Comparison of ENCODE assay signal across 16 cellular contexts in genomic region chr15:47443839-47444238, GRCh38.
A peak's percentile ranks its signal among the peaks of the same experiment; 100 is the strongest.
DNase-seq lines count a peak whose midpoint lies in the region; ATAC-seq and TF ChIP-seq lines count a peak whose summit lies in the region.
"Had no signal": no experiment of that assay in that cellular context is flagged by ENCODE, and none has a peak within 500 bp of the region (broad histone marks: within the 10 kb centered on the region; RNA-seq: fewer than 3 reads in every experiment).

No MANE protein-coding gene starts in this region.

- TF ChIP-seq RAD21 in IMR-90 (IDR thresholded peaks at IDR 0.05; ENCODE audit: low read length) = no peak

- no peak overlapping the region for H3K4me2 ChIP-seq in IMR-90 (ENCODE audit: low read depth, low read length)
- H3K4me2 ChIP-seq: BLaER1 treated with 17β-estradiol and CSF1 and Interleukin-3, amounts not matched to agents 10 nM and 100 nM had no signal

- peak overlapping the region; percentile 45; the same call in 1 of the 2 replicates for H3K18ac ChIP-seq in IMR-90 (ENCODE audit: low read depth, low read length)

- H3K9me3 Mint-ChIP-seq in activated T-helper 17 cell treated with anti-CD3 and anti-CD28 coated beads, Interleukin-2, amount 50 U/mL, for 72 hours = peaks cover 8% of the 10 kb centered on the region
- no peaks in the 10 kb centered on the region for H3K9me3 Mint-ChIP-seq in activated CD4-positive, alpha-beta T cell treated with anti-CD3 and anti-CD28 coated beads, Interleukin-2, amount 10 ng/mL, durations not matched to agents 24 days and 14 days

- peak overlapping the region; percentile 31; the same call in 2 of the 3 replicates for H2BK15ac ChIP-seq in IMR-90 (ENCODE audit: low read depth, low read length)

- no peaks in the 10 kb centered on the region for H3K27me3 Mint-ChIP-seq in activated T-helper 17 cell treated with anti-CD3 and anti-CD28 coated beads, Interleukin-2, amount 50 U/mL, for 72 hours
- H3K27me3 Mint-ChIP-seq in activated CD4-positive, alpha-beta T cell treated with anti-CD3 and anti-CD28 coated beads, Interleukin-2, amount 10 ng/mL, durations not matched to agents 24 days and 14 days = no peaks in the 10 kb centered on the region
- H3K27me3 Mint-ChIP-seq: CD4-positive, CD25-positive, alpha-beta regulatory T cell had no signal

- H3K4me1 ChIP-seq in IMR-90 (ENCODE audit: control insufficient read depth, insufficient read depth, low read length) = peaks cover 13% of the 10 kb centered on the region

- BruUV-seq in IMR-90 (replicated peaks; lab: Mats Ljungman, UMichigan) = no TSS peak

- H3K14ac ChIP-seq in IMR-90 (replicated peaks; ENCODE audit: low read depth, low read length) = peak overlapping the region; percentile 85

- no peak overlapping the region for H3K4me3 Mint-ChIP-seq in activated T-helper 17 cell treated with anti-CD3 and anti-CD28 coated beads, Interleukin-2, amount 50 U/mL, for 72 hours
- no peak overlapping the region for H3K4me3 Mint-ChIP-seq in activated CD4-positive, alpha-beta T cell treated with anti-CD3 and anti-CD28 coated beads, Interleukin-2, amount 10 ng/mL, durations not matched to agents 24 days and 14 days
- H3K4me3 Mint-ChIP-seq: CD4-positive, CD25-positive, alpha-beta regulatory T cell; H9; IgD-negative memory B cell had no signal

- CTCF ChIA-PET in IMR-90 (lab: Yijun Ruan, JAX) = no interaction called here

- no peak overlapping the region for H3K56ac ChIP-seq in IMR-90 (ENCODE audit: extremely low read depth, insufficient read depth, low read length)

- no peak for TF ChIP-seq POLR2A in IMR-90 (IDR thresholded peaks at IDR 0.05; ENCODE audit: low read depth, low read length)

- in situ Hi-C loops in IMR-90 (cut with MboI; ENCODE audit: low sequenced_read_pairs) = no loop called here

- H3K27ac ChIP-seq in IMR-90 (ENCODE audit: insufficient read depth, low read length) = no peak overlapping the region
- H3K27ac ChIP-seq: BLaER1 treated with 17β-estradiol and CSF1 and Interleukin-3, amounts not matched to agents 10 nM and 100 nM; HL-60 had no signal

- no peaks in the 10 kb centered on the region for H3K36me3 ChIP-seq in IMR-90 (ENCODE audit: control insufficient read depth, insufficient read depth, low read length)
- H3K36me3 ChIP-seq: BLaER1 treated with 17β-estradiol and CSF1 and Interleukin-3, amounts not matched to agents 10 nM and 100 nM had no signal

- H3K27me3 ChIP-seq in IMR-90 (ENCODE audit: control insufficient read depth, insufficient read depth, low read length) = no peaks in the 10 kb centered on the region
- H3K27me3 ChIP-seq: BLaER1 treated with 17β-estradiol and CSF1 and Interleukin-3, amounts not matched to agents 10 nM and 100 nM had no signal

- no CpG with 5 or more reads among the region's 2 CpGs for WGBS in IMR-90 (ENCODE audit: extremely low coverage in 2 of 2, insufficient read length in 1 of 2), 2 experiments

- intact Hi-C loops in IMR-90 (cut with micrococcal nuclease) = no loop called here
- intact Hi-C loops in activated CD4-positive, alpha-beta T cell treated with anti-CD3 and anti-CD28 coated beads, Interleukin-2, amount 10 ng/mL, durations not matched to agents 24 days and 14 days (cut with micrococcal nuclease) = no loop called here

- peak; percentile 70 for DNase-seq in HFF-Myc (ENCODE audit: extremely low read depth, low read depth)
- DNase-seq in IMR-90 = peak; percentile 65
- DNase-seq in epithelial cell of esophagus (ENCODE audit: low read depth) = peak; percentile 85
- peak; percentile 87 for DNase-seq in kidney tubule cell (ENCODE audit: low spot score)
- no peak for DNase-seq in DMS79 treated with DMSO at 0.1 percent for 48 hours (lab: John Stamatoyannopoulos, UW)
- DNase-seq in activated CD4-positive, alpha-beta T cell treated with anti-CD3 and anti-CD28 coated beads, Interleukin-2, amount 10 ng/mL, durations not matched to agents 24 days and 14 days = no peak
- DNase-seq: ACHN; Calu3; CD4-positive, CD25-positive, alpha-beta regulatory T cell; DMS 273 treated with DMSO at 0.1 percent for 48 hours; GOT3; H9 had no signal

- H4K8ac ChIP-seq in IMR-90 (ENCODE audit: low read depth in 2 of 2, low read length in 2 of 2) = peak overlapping the region; percentile 21 to 77; a peak in 3 of 4 replicates

- H3K9me3 ChIP-seq in IMR-90 (ENCODE audit: control insufficient read depth, insufficient read depth, low read length) = no peaks in the 10 kb centered on the region; the same call in 1 of the 2 replicates

- H2BK5ac ChIP-seq in IMR-90 (ENCODE audit: low read depth, low read length, poor library complexity, severe bottlenecking) = peak overlapping the region; percentile 48

- peak overlapping the region; percentile 78 for H2BK120ac ChIP-seq in IMR-90 (ENCODE audit: low read depth, low read length)

- H2AK5ac ChIP-seq in IMR-90 (ENCODE audit: low read depth, low read length) = peak overlapping the region; percentile 71; the same call in 1 of the 2 replicates

- POLR2A ChIA-PET in IMR-90 (lab: Charles Lee; ENCODE audit: unreplicated experiment) = no interaction called here

- no peak overlapping the region for H2AFZ ChIP-seq in IMR-90 (replicated peaks; ENCODE audit: low read length, poor library complexity)

- H3K9me1 ChIP-seq in IMR-90 (ENCODE audit: insufficient read depth, low read length) = peaks cover 3% of the 10 kb centered on the region

- H3K79me1 ChIP-seq in IMR-90 (ENCODE audit: low read depth in 1 of 2, low read length in 2 of 2) = no peaks in the 10 kb centered on the region

- TF ChIP-seq CTCF in HFF-Myc (IDR thresholded peaks at IDR 0.05; ENCODE audit: low read depth, low read length, missing control alignments) (no peak), IMR-90 (conservative IDR thresholded peaks at IDR 0.05; ENCODE audit: low read depth, low read length) (no peak), epithelial cell of esophagus (IDR thresholded peaks at IDR 0.05; ENCODE audit: insufficient read depth, low read depth, low read length, missing control alignments) (no peak)

- H3K9ac ChIP-seq in IMR-90 (ENCODE audit: low read depth, low read length) = no peak overlapping the region
- H3K9ac ChIP-seq: BLaER1 treated with 17β-estradiol and CSF1 and Interleukin-3, amounts not matched to agents 10 nM and 100 nM had no signal

- H2BK20ac ChIP-seq in IMR-90 (ENCODE audit: low read depth, low read length) = peak overlapping the region; percentile 96

- H3K23ac ChIP-seq in IMR-90 (ENCODE audit: low read depth, low read length) = peak overlapping the region; percentile 53; the same call in 1 of the 2 replicates

- H3K36me3 Mint-ChIP-seq in activated T-helper 17 cell treated with anti-CD3 and anti-CD28 coated beads, Interleukin-2, amount 50 U/mL, for 72 hours (ENCODE audit: low read depth) = no peaks in the 10 kb centered on the region
- H3K36me3 Mint-ChIP-seq in activated CD4-positive, alpha-beta T cell treated with anti-CD3 and anti-CD28 coated beads, Interleukin-2, amount 10 ng/mL, durations not matched to agents 24 days and 14 days (ENCODE audit: low read depth) = no peaks in the 10 kb centered on the region
- H3K36me3 Mint-ChIP-seq: CD4-positive, CD25-positive, alpha-beta regulatory T cell; IgD-negative memory B cell had no signal

- no peaks in the 10 kb centered on the region for H3K4me1 Mint-ChIP-seq in activated T-helper 17 cell treated with anti-CD3 and anti-CD28 coated beads, Interleukin-2, amount 50 U/mL, for 72 hours
- H3K4me1 Mint-ChIP-seq in activated CD4-positive, alpha-beta T cell treated with anti-CD3 and anti-CD28 coated beads, Interleukin-2, amount 10 ng/mL, durations not matched to agents 24 days and 14 days = no peaks in the 10 kb centered on the region
- H3K4me1 Mint-ChIP-seq: CD4-positive, CD25-positive, alpha-beta regulatory T cell; IgD-negative memory B cell had no signal

- H3K4me3 ChIP-seq in HFF-Myc (replicated peaks; ENCODE audit: low read depth, low read length) (no peak overlapping the region), IMR-90 (ENCODE audit: insufficient read depth, low read depth, low read length) (no peak overlapping the region), epithelial cell of esophagus (ENCODE audit: low read length) (no peak overlapping the region)
- H3K4me3 ChIP-seq: BLaER1 treated with 17β-estradiol and CSF1 and Interleukin-3, amounts not matched to agents 10 nM and 100 nM had no signal

- dilution Hi-C loops in IMR-90 (cut with HindIII; ENCODE audit: low sequenced_read_pairs, unreplicated experiment) = no loop called here

- peak overlapping the region; percentile 73; the same call in 1 of the 2 replicates for H3K4ac ChIP-seq in IMR-90 (ENCODE audit: low read depth, low read length)

- no peak overlapping the region for H2AK9ac ChIP-seq in IMR-90 (replicated peaks; ENCODE audit: low read depth, low read length, poor library complexity)

- H4K91ac ChIP-seq in IMR-90 (ENCODE audit: insufficient read depth, low read depth, low read length) = peak overlapping the region; percentile 43; the same call in 1 of the 2 replicates

- peak overlapping the region; percentile 3; the same call in 1 of the 2 replicates for H4K5ac ChIP-seq in IMR-90 (ENCODE audit: low read depth, low read length)

- no peak for ATAC-seq in IMR-90 (ENCODE audit: low read depth)
- ATAC-seq in activated T-helper 17 cell treated with anti-CD3 and anti-CD28 coated beads, Interleukin-2, amount 50 U/mL, for 72 hours (replicated peaks) = no peak

- H3K27ac Mint-ChIP-seq in activated T-helper 17 cell treated with anti-CD3 and anti-CD28 coated beads, Interleukin-2, amount 50 U/mL, for 72 hours = no peak overlapping the region
- no peak overlapping the region for H3K27ac Mint-ChIP-seq in activated CD4-positive, alpha-beta T cell treated with anti-CD3 and anti-CD28 coated beads, Interleukin-2, amount 10 ng/mL, durations not matched to agents 24 days and 14 days
- H3K27ac Mint-ChIP-seq: CD4-positive, CD25-positive, alpha-beta regulatory T cell; H9; IgD-negative memory B cell had no signal

- no peaks in the 10 kb centered on the region for H4K20me1 ChIP-seq in IMR-90 (ENCODE audit: insufficient read depth, low read length)
- H4K20me1 ChIP-seq: BLaER1 treated with 17β-estradiol and CSF1 and Interleukin-3, amounts not matched to agents 10 nM and 100 nM had no signal

TF ChIP-seq in IMR-90, 13 proteins besides CTCF, POLR2A, EP300 and RAD21:
- TF ChIP-seq SMC3 (IDR thresholded peaks at IDR 0.05; ENCODE audit: low read depth, low read length) = no peak
- 0 out of 2 replicates have a peak, but pooled peaks have one; percentile 28 for TF ChIP-seq BHLHE40 (IDR thresholded peaks at IDR 0.05; ENCODE audit: low read depth, low read length)
- no peak for TF ChIP-seq USF2 (IDR thresholded peaks at IDR 0.05; ENCODE audit: low read depth, low read length)
- no peak for TF ChIP-seq MXI1 (IDR thresholded peaks at IDR 0.05; ENCODE audit: borderline replicate concordance, low read depth, low read length)

Comparison
In these comparisons a context has a peak if more than half of its experiments do, and no peak if none do; other contexts are left out.
1. DNase-seq: peak in HFF-Myc (single experiment), IMR-90 (single experiment), epithelial cell of esophagus (single experiment) and kidney tubule cell (single experiment); none in DMS79 treated with DMSO at 0.1 percent for 48 hours (single experiment) and activated CD4-positive, alpha-beta T cell treated with anti-CD3 and anti-CD28 coated beads, Interleukin-2, amount 10 ng/mL, durations not matched to agents 24 days and 14 days (single experiment).